In genomic region chr22:26474687-26475086, GRCh38 we compare ENCODE assay signal across 1 cellular context.
TF ChIP-seq lines count a peak whose summit lies in the region.

No MANE protein-coding gene starts in this region.

TF ChIP-seq in SK-N-SH treated with all-trans-retinoic acid at 6 μM for 48 hours, 23 proteins besides CTCF, POLR2A, EP300 and RAD21 (continued from another document):
- TF ChIP-seq TSHZ2 (CRISPR knock-in tag; IDR thresholded peaks at IDR 0.05) (no peak), OSR1 (CRISPR knock-in tag; IDR thresholded peaks at IDR 0.05) (no peak), SNAI2 (CRISPR knock-in tag; IDR thresholded peaks at IDR 0.05) (no peak), CSDC2 (CRISPR knock-in tag; IDR thresholded peaks at IDR 0.05) (no peak), ZNF8 (CRISPR knock-in tag; IDR thresholded peaks at IDR 0.05) (no peak)
